9 cellular contexts compared by ENCODE assay signal in genomic region chr20:25553819-25554296, GRCh38. TPM values are rescaled to one million over a fixed set of nuclear protein-coding genes. Genes with fewer than 3 reads are reported as not detected.
DNase-seq lines count a peak whose midpoint lies in the region; ATAC-seq, FAIRE-seq and TF ChIP-seq lines count a peak whose summit lies in the region.
"Had no signal": no experiment of that assay in that cellular context is flagged by ENCODE, and none has a peak within 500 bp of the region (broad histone marks: within the 10 kb centered on the region; RNA-seq: fewer than 3 reads in every experiment).

No MANE protein-coding gene starts in this region.

- no peak; the same call in 1 of the 2 replicates for TF ChIP-seq CTCF in AG09319 (IDR thresholded peaks at IDR 0.05; ENCODE audit: low read depth, low read length)
- TF ChIP-seq CTCF in colonic mucosa (IDR thresholded peaks at IDR 0.05): no peak

- H3K36me3 ChIP-seq in H7 (replicated peaks; ENCODE audit: control insufficient read depth, insufficient read depth, low read length) (peaks cover 2% of the 10 kb centered on the region; the same call in 1 of the 2 replicates), colonic mucosa (no peaks in the 10 kb centered on the region)

- TF ChIP-seq POLR2A in GM12892 (IDR thresholded peaks at IDR 0.05; ENCODE audit: low read depth, low read length): no peak

- H3K4me3 ChIP-seq in H7 (ENCODE audit: insufficient read depth, low read depth, low read length) (no peak overlapping the region), colonic mucosa (no peak overlapping the region)

- H3K9me3 ChIP-seq in colonic mucosa: no peaks in the 10 kb centered on the region

- ATAC-seq in SK-N-SH treated with all-trans-retinoic acid at 6 μM for 48 hours: peak; percentile 96
- ATAC-seq in GM19455 (IDR thresholded peaks at IDR 0.05; ENCODE audit: unreplicated experiment): no peak

- H3K9ac ChIP-seq in colonic mucosa (ENCODE audit: low read depth in 2 of 2, low read length in 2 of 2): no peak overlapping the region

- intact Hi-C loops in colonic mucosa (cut with DNase I): no loop called here

- H3K4me1 ChIP-seq in colonic mucosa: no peaks in the 10 kb centered on the region

- no peak overlapping the region for H3K27ac ChIP-seq in colonic mucosa

- peak; percentile 78 for DNase-seq in AG09319 (ENCODE audit: extremely low read depth, low read depth)
- DNase-seq in H7: peak; percentile 7
- DNase-seq in kidney tubule cell (ENCODE audit: low spot score): peak; percentile 87
- no peak for DNase-seq in colonic mucosa
- no peak for DNase-seq in NCI-H526 treated with DMSO at 0.1 percent for 48 hours (lab: John Stamatoyannopoulos, UW)
- no peak for DNase-seq in GM12892 (ENCODE audit: insufficient read length)
- DNase-seq: mammary epithelial cell had no signal

- H3K27me3 ChIP-seq in H7 (ENCODE audit: control insufficient read depth, insufficient read depth, low read length) (no peaks in the 10 kb centered on the region), colonic mucosa (no peaks in the 10 kb centered on the region)

- FAIRE-seq in GM12892 (lab: Jason Lieb, UNC): no peak

TF ChIP-seq in SK-N-SH treated with all-trans-retinoic acid at 6 μM for 48 hours, 23 proteins besides CTCF, POLR2A, EP300 and RAD21:
- TF ChIP-seq ZNF70 (CRISPR knock-in tag; IDR thresholded peaks at IDR 0.05): peak; percentile 75
- no peak for TF ChIP-seq RARB (CRISPR knock-in tag; IDR thresholded peaks at IDR 0.05)
- no peak for TF ChIP-seq POU6F1 (CRISPR knock-in tag; IDR thresholded peaks at IDR 0.05; ENCODE audit: borderline replicate concordance, low read depth)
- peak; percentile 62; the same call in 1 of the 2 replicates for TF ChIP-seq TCF4 (CRISPR knock-in tag; IDR thresholded peaks at IDR 0.05; ENCODE audit: borderline replicate concordance)
- 0 out of 2 replicates have a peak, but pooled peaks have one; percentile 11 for TF ChIP-seq ZFP30 (CRISPR knock-in tag; IDR thresholded peaks at IDR 0.05)
- TF ChIP-seq PATZ1 (CRISPR knock-in tag; IDR thresholded peaks at IDR 0.05; ENCODE audit: borderline replicate concordance): no peak

RNA-seq across cellular contexts. Expression of gene NINL, which starts 31.5 kb away (rescaled TPM):
- total RNA-seq in H7 (2014; rRNA removed; shearing (Covaris generic)): 33.7 and 42.6 TPM in 2 replicates
- 1 to 10 TPM; 3.4 to 5.3 TPM for total RNA-seq in colonic mucosa
- polyA plus RNA-seq in GM12892 (2012; ENCODE audit: missing spikeins): 1.7 TPM

Comparison
In these comparisons a context has a peak if more than half of its experiments do, and no peak if none do; other contexts are left out.
1. DNase-seq: peak in AG09319 (single experiment), H7 (single experiment) and kidney tubule cell (single experiment); none in colonic mucosa (single experiment), NCI-H526 treated with DMSO at 0.1 percent for 48 hours (single experiment) and GM12892 (single experiment).